20 cellular contexts compared by ENCODE assay signal in the genomic region with DNA sequence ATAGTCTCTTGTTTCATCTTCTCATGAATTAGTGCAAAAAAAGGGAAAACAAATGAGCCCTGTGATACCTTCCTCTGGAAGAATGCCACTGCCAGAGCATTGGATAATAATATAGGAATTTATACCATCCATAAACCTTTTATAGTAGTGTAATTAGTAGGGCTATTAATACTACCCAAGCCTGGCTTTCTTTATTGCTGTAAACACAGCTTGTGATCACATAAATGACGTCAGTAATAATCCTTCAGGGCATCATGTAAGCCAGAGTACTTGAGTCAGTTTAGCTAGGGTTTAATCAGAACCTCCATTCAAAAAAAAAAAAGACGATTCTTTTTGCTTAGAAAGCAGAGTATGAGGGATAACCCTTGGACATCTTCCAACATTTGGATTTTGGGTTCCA.
"Had no signal": no experiment of that assay in that cellular context is flagged by ENCODE, and none has a peak within 500 bp of the region (broad histone marks: within the 10 kb centered on the region; RNA-seq: fewer than 3 reads in every experiment).

No MANE protein-coding gene starts in this region.

- H3K4me1 ChIP-seq: colonic mucosa, heart right ventricle, left lung, parathyroid adenoma, stomach, vagina had no signal

- H3K27ac Mint-ChIP-seq: activated B cell treated with CpG ODN at 0.5 μM for 24 hours; activated CD4-positive, alpha-beta memory T cell treated with anti-CD3 and anti-CD28 coated beads, Interleukin-2, amount 10 ng/mL, durations not matched to agents 7 days and 5 days; activated naive CD4-positive, alpha-beta T cell treated with anti-CD3 and anti-CD28 coated beads, Interleukin-2, amount 10 ng/mL, durations not matched to agents 7 days and 5 days; activated naive CD8-positive, alpha-beta T cell treated with anti-CD3 and anti-CD28 coated beads, Interleukin-2, amount 50 U/mL, for 24 hours; nephron had no signal

- H2AFZ ChIP-seq: parathyroid adenoma had no signal

- H3K9me3 Mint-ChIP-seq: activated naive CD4-positive, alpha-beta T cell treated with anti-CD3 and anti-CD28 coated beads, Interleukin-2, amount 10 ng/mL, durations not matched to agents 7 days and 5 days had no signal

- H3K79me2 ChIP-seq: parathyroid adenoma had no signal

- DNase-seq: activated B cell treated with CpG ODN at 0.5 μM for 24 hours; activated CD4-positive, alpha-beta memory T cell treated with anti-CD3 and anti-CD28 coated beads, Interleukin-2, amount 10 ng/mL, durations not matched to agents 7 days and 5 days; activated CD4-positive, alpha-beta T cell treated with anti-CD3 and anti-CD28 coated beads for 48 hours; activated naive CD4-positive, alpha-beta T cell treated with anti-CD3 and anti-CD28 coated beads, Interleukin-2, amount 10 ng/mL, durations not matched to agents 7 days and 5 days; activated naive CD8-positive, alpha-beta T cell treated with anti-CD3 and anti-CD28 coated beads, Interleukin-2, amount 50 U/mL, for 24 hours; activated T-cell treated with anti-CD3 and anti-CD28 coated beads, Interleukin-2, amount 50 U/mL, for 4 hours; anterior cingulate cortex; colonic mucosa; heart right ventricle; left lung; midbrain; stimulated activated CD4-positive, alpha-beta T cell treated with anti-CD3 and anti-CD28 coated beads, Interleukin-15, amount 100 ng/mL, for 24 hours; stimulated activated CD4-positive, alpha-beta T cell treated with anti-CD3 and anti-CD28 coated beads, Interleukin-2, amount 100 ng/mL, for 48 hours; stomach; trophoblast cell had no signal

- H3K27me3 ChIP-seq: colonic mucosa, heart right ventricle, left lung, stomach, vagina had no signal

- H3K4me3 Mint-ChIP-seq: activated B cell treated with CpG ODN at 0.5 μM for 24 hours; activated CD4-positive, alpha-beta memory T cell treated with anti-CD3 and anti-CD28 coated beads, Interleukin-2, amount 10 ng/mL, durations not matched to agents 7 days and 5 days; activated naive CD4-positive, alpha-beta T cell treated with anti-CD3 and anti-CD28 coated beads, Interleukin-2, amount 10 ng/mL, durations not matched to agents 7 days and 5 days; activated naive CD8-positive, alpha-beta T cell treated with anti-CD3 and anti-CD28 coated beads, Interleukin-2, amount 50 U/mL, for 24 hours; activated T-cell treated with anti-CD3 and anti-CD28 coated beads, Interleukin-2, amount 50 U/mL, for 4 hours; brain; central memory CD8-positive, alpha-beta T cell; nephron had no signal

- H3K4me1 Mint-ChIP-seq: activated B cell treated with CpG ODN at 0.5 μM for 24 hours; activated CD4-positive, alpha-beta memory T cell treated with anti-CD3 and anti-CD28 coated beads, Interleukin-2, amount 10 ng/mL, durations not matched to agents 7 days and 5 days; activated naive CD4-positive, alpha-beta T cell treated with anti-CD3 and anti-CD28 coated beads, Interleukin-2, amount 10 ng/mL, durations not matched to agents 7 days and 5 days; activated naive CD8-positive, alpha-beta T cell treated with anti-CD3 and anti-CD28 coated beads, Interleukin-2, amount 50 U/mL, for 24 hours; central memory CD8-positive, alpha-beta T cell; nephron had no signal

- H3K4me3 ChIP-seq: colonic mucosa, heart right ventricle, left lung, stomach, vagina had no signal

- H3K27ac ChIP-seq: colonic mucosa, heart right ventricle, left lung, parathyroid adenoma, stomach, vagina had no signal

- H3K27me3 Mint-ChIP-seq: activated B cell treated with CpG ODN at 0.5 μM for 24 hours; activated naive CD4-positive, alpha-beta T cell treated with anti-CD3 and anti-CD28 coated beads, Interleukin-2, amount 10 ng/mL, durations not matched to agents 7 days and 5 days; brain had no signal

- H3K9ac ChIP-seq: parathyroid adenoma had no signal

- ATAC-seq: activated naive CD8-positive, alpha-beta T cell treated with anti-CD3 and anti-CD28 coated beads, Interleukin-2, amount 50 U/mL, for 24 hours; activated T-cell treated with anti-CD3 and anti-CD28 coated beads, Interleukin-2, amount 50 U/mL, for 4 hours; heart right ventricle; left lung had no signal

- H3K36me3 ChIP-seq: colonic mucosa, heart right ventricle, left lung, stomach, vagina had no signal

- H3K36me3 Mint-ChIP-seq: activated naive CD4-positive, alpha-beta T cell treated with anti-CD3 and anti-CD28 coated beads, Interleukin-2, amount 10 ng/mL, durations not matched to agents 7 days and 5 days had no signal

- H3K9me3 ChIP-seq: colonic mucosa, vagina had no signal
